14 cellular contexts compared by ENCODE assay signal in the genomic region with DNA sequence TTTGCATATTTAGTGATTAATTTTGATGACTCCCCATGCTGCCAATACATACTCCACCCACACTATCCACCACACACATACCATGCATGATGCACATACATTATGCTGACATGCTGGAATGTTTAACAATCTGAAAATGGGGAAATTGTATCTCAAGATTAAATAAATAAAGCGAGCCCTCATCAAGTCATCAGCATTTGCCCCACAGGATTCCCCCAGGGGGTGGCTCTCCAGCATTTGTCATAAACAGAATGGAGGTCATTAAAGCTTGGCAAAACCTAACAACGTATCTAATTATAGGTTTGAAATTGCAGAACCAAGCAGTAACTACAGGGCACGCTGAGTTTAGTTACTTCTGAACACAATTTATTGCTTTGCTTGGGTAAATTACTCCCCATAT.
DNase-seq lines count a peak whose midpoint lies in the region; ATAC-seq, FAIRE-seq and TF ChIP-seq lines count a peak whose summit lies in the region.
"Had no signal": no experiment of that assay in that cellular context is flagged by ENCODE, and none has a peak within 500 bp of the region (broad histone marks: within the 10 kb centered on the region; RNA-seq: fewer than 3 reads in every experiment).

No MANE protein-coding gene starts in this region.

- peaks cover 5% of the 10 kb centered on the region; the same call in 1 of the 2 replicates for H4K20me1 ChIP-seq in Karpas-422 (ENCODE audit: insufficient read depth, low read depth, low read length)

- H2AFZ ChIP-seq in Karpas-422 (ENCODE audit: low read length) = no peak overlapping the region

- TF ChIP-seq CTCF in epithelial cell of esophagus (IDR thresholded peaks at IDR 0.05; ENCODE audit: insufficient read depth, low read depth, low read length, missing control alignments) = no peak

- no peaks in the 10 kb centered on the region for H3K9me3 Mint-ChIP-seq in activated naive CD8-positive, alpha-beta T cell treated with anti-CD3 and anti-CD28 coated beads, Interleukin-2, amount 50 U/mL, for 24 hours
- H3K9me3 Mint-ChIP-seq: neural crest cell had no signal

- H3K4me3 Mint-ChIP-seq in activated naive CD8-positive, alpha-beta T cell treated with anti-CD3 and anti-CD28 coated beads, Interleukin-2, amount 50 U/mL, for 24 hours = no peak overlapping the region
- H3K4me3 Mint-ChIP-seq: activated CD8-positive, alpha-beta T cell treated with anti-CD3 and anti-CD28 coated beads, Interleukin-2, amount 10 ng/mL, durations not matched to agents 7 days and 5 days; neural crest cell had no signal

- no peak for ATAC-seq in activated naive CD8-positive, alpha-beta T cell treated with anti-CD3 and anti-CD28 coated beads, Interleukin-2, amount 50 U/mL, for 24 hours
- ATAC-seq: activated CD8-positive, alpha-beta T cell treated with anti-CD3 and anti-CD28 coated beads, Interleukin-2, amount 10 ng/mL, durations not matched to agents 7 days and 5 days had no signal

- no peak overlapping the region for H3K27ac Mint-ChIP-seq in activated naive CD8-positive, alpha-beta T cell treated with anti-CD3 and anti-CD28 coated beads, Interleukin-2, amount 50 U/mL, for 24 hours
- H3K27ac Mint-ChIP-seq: activated CD8-positive, alpha-beta T cell treated with anti-CD3 and anti-CD28 coated beads, Interleukin-2, amount 10 ng/mL, durations not matched to agents 7 days and 5 days had no signal

- H3K36me3 ChIP-seq in Karpas-422 (ENCODE audit: insufficient read depth, low read length) = no peaks in the 10 kb centered on the region
- H3K36me3 ChIP-seq: colonic mucosa had no signal

- H3K9me2 ChIP-seq in Karpas-422 (replicated peaks; ENCODE audit: insufficient read depth, low read length) = no peaks in the 10 kb centered on the region
- H3K9me2 ChIP-seq: SK-N-SH had no signal

- H3K9ac ChIP-seq in Karpas-422 (ENCODE audit: low read length) = no peak overlapping the region
- H3K9ac ChIP-seq: SK-N-SH had no signal

- DNase-seq in COR-L47 (lab: John Stamatoyannopoulos, UW) = peak; percentile 87
- no peak for DNase-seq in HTR-8/SVneo (ENCODE audit: insufficient read length, low spot score)
- DNase-seq in NCI-H345 (lab: John Stamatoyannopoulos, UW) = peak; percentile 69
- DNase-seq in epithelial cell of esophagus (ENCODE audit: low read depth) = peak; percentile 23
- no peak for DNase-seq in activated naive CD8-positive, alpha-beta T cell treated with anti-CD3 and anti-CD28 coated beads, Interleukin-2, amount 50 U/mL, for 24 hours
- no peak for DNase-seq in stimulated activated CD4-positive, alpha-beta T cell treated with anti-CD3 and anti-CD28 coated beads, Interleukin-2, amount 100 ng/mL, for 48 hours
- DNase-seq in NCI-H82 treated with DMSO at 0.1 percent for 48 hours (lab: John Stamatoyannopoulos, UW; ENCODE audit: unreplicated experiment) = no peak
- no peak for DNase-seq in Karpas-422
- DNase-seq: activated CD8-positive, alpha-beta T cell treated with anti-CD3 and anti-CD28 coated beads, Interleukin-2, amount 10 ng/mL, durations not matched to agents 7 days and 5 days; AML-193; colonic mucosa; SK-N-SH had no signal

- no peaks in the 10 kb centered on the region for H3K4me1 ChIP-seq in Karpas-422 (ENCODE audit: low read length)
- H3K4me1 ChIP-seq: colonic mucosa had no signal

- no peaks in the 10 kb centered on the region for H3K9me3 ChIP-seq in Karpas-422 (ENCODE audit: low read length)
- H3K9me3 ChIP-seq: colonic mucosa, SK-N-SH had no signal

- no peaks in the 10 kb centered on the region for H3K36me3 Mint-ChIP-seq in activated naive CD8-positive, alpha-beta T cell treated with anti-CD3 and anti-CD28 coated beads, Interleukin-2, amount 50 U/mL, for 24 hours (ENCODE audit: low read depth)

- H3K4me1 Mint-ChIP-seq in activated naive CD8-positive, alpha-beta T cell treated with anti-CD3 and anti-CD28 coated beads, Interleukin-2, amount 50 U/mL, for 24 hours = no peaks in the 10 kb centered on the region

- no peak overlapping the region for H3K4me3 ChIP-seq in epithelial cell of esophagus (ENCODE audit: low read length)
- H3K4me3 ChIP-seq in Karpas-422 (ENCODE audit: low read length) = no peak overlapping the region
- H3K4me3 ChIP-seq: colonic mucosa had no signal

- FAIRE-seq in HTR-8/SVneo (lab: Jason Lieb, UNC) = peak; percentile 72

- no peak overlapping the region for H3K4me2 ChIP-seq in Karpas-422 (ENCODE audit: low read depth, low read length, poor library complexity, severe bottlenecking)
- H3K4me2 ChIP-seq: SK-N-SH had no signal

- no peaks in the 10 kb centered on the region for H3K27me3 Mint-ChIP-seq in activated naive CD8-positive, alpha-beta T cell treated with anti-CD3 and anti-CD28 coated beads, Interleukin-2, amount 50 U/mL, for 24 hours

- no peaks in the 10 kb centered on the region for H3K79me2 ChIP-seq in Karpas-422 (ENCODE audit: low read length)

- H3K27ac ChIP-seq in Karpas-422 (ENCODE audit: low read length) = no peak overlapping the region
- H3K27ac ChIP-seq: colonic mucosa, VCaP had no signal

- H3K27me3 ChIP-seq in Karpas-422 (ENCODE audit: low read length) = no peaks in the 10 kb centered on the region
- H3K27me3 ChIP-seq: colonic mucosa had no signal

Comparison
In these comparisons a context has a peak if more than half of its experiments do, and no peak if none do; other contexts are left out.
1. DNase-seq: peak in COR-L47 (single experiment), NCI-H345 (single experiment) and epithelial cell of esophagus (single experiment); none in HTR-8/SVneo (single experiment), activated naive CD8-positive, alpha-beta T cell treated with anti-CD3 and anti-CD28 coated beads, Interleukin-2, amount 50 U/mL, for 24 hours (single experiment), stimulated activated CD4-positive, alpha-beta T cell treated with anti-CD3 and anti-CD28 coated beads, Interleukin-2, amount 100 ng/mL, for 48 hours (0 of 2), NCI-H82 treated with DMSO at 0.1 percent for 48 hours (single experiment) and Karpas-422 (single experiment).